ENCODE assay signal across 9 cellular contexts in the genomic region with DNA sequence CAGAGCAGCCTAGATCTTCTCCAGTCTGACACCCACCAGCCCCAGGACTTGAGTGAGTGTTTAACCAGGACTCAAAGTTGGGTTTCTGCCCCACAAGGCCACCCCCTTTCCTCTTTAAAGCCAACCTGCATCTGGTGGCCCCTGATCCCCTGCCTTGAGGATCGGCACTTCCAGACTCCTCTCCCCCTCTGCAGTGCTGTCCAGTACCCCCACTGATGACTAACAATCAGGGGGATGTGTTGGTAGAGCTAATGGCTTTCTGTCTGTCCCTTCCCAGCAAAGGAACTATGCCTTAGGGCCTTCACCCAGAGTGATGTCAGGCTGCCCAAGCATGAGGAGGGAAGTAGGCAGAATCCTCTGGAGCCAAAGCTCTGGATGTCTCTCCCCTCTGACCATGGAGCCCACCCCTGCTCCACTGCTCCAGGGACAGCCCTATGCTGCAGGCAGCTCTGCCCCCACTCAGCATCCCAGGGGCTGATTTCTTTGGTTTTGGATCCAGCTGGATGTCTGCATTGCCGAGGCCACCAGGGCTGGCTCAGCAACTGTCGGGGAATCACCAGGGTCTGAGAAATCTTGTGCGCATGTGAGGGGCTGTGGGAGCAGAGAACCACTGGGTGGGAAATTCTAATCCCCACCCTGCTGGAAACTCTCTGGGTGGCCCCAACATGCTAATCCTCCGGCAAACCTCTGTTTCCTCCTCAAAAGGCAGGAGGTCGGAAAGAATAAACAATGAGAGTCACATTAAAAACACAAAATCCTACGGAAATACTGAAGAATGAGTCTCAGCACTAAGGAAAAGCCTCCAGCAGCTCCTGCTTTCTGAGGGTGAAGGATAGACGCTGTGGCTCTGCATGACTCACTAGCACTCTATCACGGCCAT. TPM values are rescaled to one million over a fixed set of nuclear protein-coding genes. Genes with fewer than 3 reads are reported as not detected.
DNase-seq lines count a peak whose midpoint lies in the region; ATAC-seq and TF ChIP-seq lines count a peak whose summit lies in the region.
"Had no signal": no experiment of that assay in that cellular context is flagged by ENCODE, and none has a peak within 500 bp of the region (broad histone marks: within the 10 kb centered on the region; RNA-seq: fewer than 3 reads in every experiment).

No MANE protein-coding gene starts in this region.

- no peaks in the 10 kb centered on the region for H3K36me3 ChIP-seq in NT2/D1 (ENCODE audit: insufficient read depth, insufficient read length, low read length)

- H3K9me3 ChIP-seq in NT2/D1 (ENCODE audit: insufficient read depth, low read length): no peaks in the 10 kb centered on the region

- no peak for TF ChIP-seq CTCF in coronary artery (IDR thresholded peaks at IDR 0.05)

- H3K4me1 ChIP-seq in NT2/D1 (ENCODE audit: insufficient read depth, insufficient read length): peaks cover 11% of the 10 kb centered on the region

- no peak overlapping the region for H3K9ac ChIP-seq in NT2/D1 (ENCODE audit: insufficient read length, low read depth)

- no peaks in the 10 kb centered on the region for H3K27me3 ChIP-seq in NT2/D1 (ENCODE audit: insufficient read depth, insufficient read length)

- ATAC-seq in HG02588 (IDR thresholded peaks at IDR 0.05; ENCODE audit: unreplicated experiment): no peak

- in situ Hi-C loops in G401 (cut with HindIII; ENCODE audit: low sequenced_read_pairs): no loop called here

- DNase-seq in AG08395 (ENCODE audit: low spot score) (peak; percentile 82), NT2/D1 (ENCODE audit: low read depth, low spot score) (peak; percentile 13), coronary artery (ENCODE audit: low spot score) (no peak), myocyte (ENCODE audit: low read depth) (peak; percentile 68), NCI-H146 treated with DMSO at 0.1 percent for 48 hours (lab: John Stamatoyannopoulos, UW; ENCODE audit: unreplicated experiment) (no peak), NCI-H510A (lab: John Stamatoyannopoulos, UW) (no peak), G401 (ENCODE audit: low spot score) (no peak)
- DNase-seq: KG1 had no signal

- H3K4me3 ChIP-seq in NT2/D1 (ENCODE audit: insufficient read length, low read depth) (no peak overlapping the region), coronary artery (no peak overlapping the region)

- peak overlapping the region; percentile 66 to 68 for H3K27ac ChIP-seq in coronary artery

RNA-seq across cellular contexts. Expression of a gene that starts 42.9 kb away (rescaled TPM):
- total RNA-seq in myocyte: 269 and 398 TPM in 2 replicates
- polyA plus RNA-seq in myocyte (2012): 450 TPM
- total RNA-seq in G401 (2014; rRNA removed; shearing (Covaris generic)): 381 and 389 TPM in 2 replicates

RNA-seq across cellular contexts. Expression of a gene that starts 52.0 kb away (rescaled TPM):
- 28.5 and 33.2 TPM in 2 replicates for total RNA-seq in myocyte
- polyA plus RNA-seq in myocyte (2012): 110 TPM
- total RNA-seq in G401 (2014; rRNA removed; shearing (Covaris generic)): 8.1 and 8.9 TPM in 2 replicates

Comparison
In these comparisons a context has a peak if more than half of its experiments do, and no peak if none do; other contexts are left out.
1. DNase-seq: peak in AG08395 (single experiment), NT2/D1 (single experiment) and myocyte (single experiment); none in coronary artery (single experiment), NCI-H146 treated with DMSO at 0.1 percent for 48 hours (single experiment), NCI-H510A (single experiment) and G401 (single experiment).